ENCODE assay signal across 9 cellular contexts in genomic region chr19:56748443-56748842, GRCh38.
DNase-seq lines count a peak whose midpoint lies in the region; ATAC-seq, FAIRE-seq and TF ChIP-seq lines count a peak whose summit lies in the region.
"Had no signal": no experiment of that assay in that cellular context is flagged by ENCODE, and none has a peak within 500 bp of the region (broad histone marks: within the 10 kb centered on the region; RNA-seq: fewer than 3 reads in every experiment).

No MANE protein-coding gene starts in this region.

- H3K4me3 ChIP-seq in right atrium auricular region (no peak overlapping the region), testis (no peak overlapping the region)

- peak; percentile 96 for FAIRE-seq in TTC549 (lab: Jason Lieb, UNC)
- FAIRE-seq: endothelial cell of umbilical vein had no signal

- H3K27me3 ChIP-seq in right atrium auricular region (no peaks in the 10 kb centered on the region), testis (no peaks in the 10 kb centered on the region)

- intact Hi-C loops in testis (cut with DNase I; ENCODE audit: low total_unique reads), result no loop called here

- no peak overlapping the region for H3K27ac ChIP-seq in right atrium auricular region
- no peak overlapping the region for H3K27ac ChIP-seq in testis

- ATAC-seq in HG03439 (IDR thresholded peaks at IDR 0.05; ENCODE audit: unreplicated experiment), result no peak
- no peak for ATAC-seq in HG03460 (IDR thresholded peaks at IDR 0.05; ENCODE audit: unreplicated experiment)

- no peak for TF ChIP-seq POLR2A in testis (IDR thresholded peaks at IDR 0.05)

- TF ChIP-seq CTCF in right atrium auricular region (IDR thresholded peaks at IDR 0.05) (peak; percentile 26 to 64), testis (IDR thresholded peaks at IDR 0.05) (peak; percentile 42 to 60 (median 52))

- H3K36me3 ChIP-seq in right atrium auricular region, result no peaks in the 10 kb centered on the region
- no peaks in the 10 kb centered on the region for H3K36me3 ChIP-seq in testis (ENCODE audit: low read depth, missing control alignments)

- H3K4me1 ChIP-seq in right atrium auricular region (no peaks in the 10 kb centered on the region), testis (peaks cover 11% of the 10 kb centered on the region)

- H3K9me3 ChIP-seq in right atrium auricular region, result no peaks in the 10 kb centered on the region
- no peaks in the 10 kb centered on the region for H3K9me3 ChIP-seq in testis

- DNase-seq in NCI-H1694 treated with DMSO at 0.1 percent for 48 hours (lab: John Stamatoyannopoulos, UW) (peak; percentile 2), NCI-H1694 (lab: John Stamatoyannopoulos, UW) (no peak), right atrium auricular region (ENCODE audit: low spot score) (no peak), testis (peak; percentile 67), NCI-H510A treated with DMSO at 0.1 percent for 48 hours (lab: John Stamatoyannopoulos, UW) (no peak)

- 32 to 39% methylated on average over 5 of the region's 5 CpGs for WGBS in testis, 2 donors

Comparison
In these comparisons a context has a peak if more than half of its experiments do, and no peak if none do; other contexts are left out.
1. DNase-seq: peak in NCI-H1694 treated with DMSO at 0.1 percent for 48 hours (single experiment) and testis (single experiment); none in NCI-H1694 (single experiment), right atrium auricular region (single experiment) and NCI-H510A treated with DMSO at 0.1 percent for 48 hours (single experiment).